8 cellular contexts compared by ENCODE assay signal in the genomic region with DNA sequence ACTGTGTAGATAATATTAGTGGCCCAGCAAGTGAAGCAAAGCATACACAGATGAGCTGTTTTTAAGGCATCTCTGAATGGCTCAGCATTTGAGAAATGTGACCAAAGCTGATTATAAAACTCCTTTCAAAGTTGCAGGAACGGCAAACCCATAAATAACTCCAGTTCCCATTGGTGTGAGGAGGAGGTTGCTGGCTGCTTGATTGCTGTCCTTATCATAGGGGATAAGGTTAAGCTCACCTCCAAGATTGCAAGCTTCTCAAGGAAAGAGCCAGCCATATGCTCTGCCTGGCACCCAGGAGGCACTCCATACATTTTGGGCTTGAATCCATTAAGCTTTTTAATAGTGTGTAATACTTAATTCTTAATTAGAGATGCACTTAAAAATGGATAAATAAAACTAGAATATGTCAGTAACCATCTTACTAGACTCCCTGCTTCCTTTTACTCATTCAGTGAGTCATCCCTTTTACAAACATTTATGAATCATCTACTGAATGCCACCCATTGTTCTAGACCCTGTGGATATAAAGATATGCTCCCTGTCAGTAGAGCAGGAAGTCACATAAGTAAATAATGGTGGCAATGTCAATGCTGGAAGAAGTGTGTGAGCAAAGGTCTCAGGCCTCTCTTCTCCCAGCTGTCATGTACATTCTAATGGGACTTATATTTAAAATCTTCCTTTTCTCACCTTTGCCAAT.
DNase-seq lines count a peak whose midpoint lies in the region; ATAC-seq, FAIRE-seq and TF ChIP-seq lines count a peak whose summit lies in the region.

No MANE protein-coding gene starts in this region.

- H4K20me1 ChIP-seq in K562 (replicated peaks; ENCODE audit: control insufficient read depth, insufficient read depth, low read length): no peaks in the 10 kb centered on the region

- H3K27me3 ChIP-seq in K562 (ENCODE audit: control insufficient read depth in 2 of 2, insufficient read depth in 2 of 2, low read length in 2 of 2) (no peaks in the 10 kb centered on the region), left lung (no peaks in the 10 kb centered on the region)

- no TSS peak for BruUV-seq in K562 (replicated peaks; lab: Mats Ljungman, UMichigan)

- H3K9ac ChIP-seq in K562 (ENCODE audit: insufficient read depth in 1 of 2, low read depth in 2 of 2, low read length in 2 of 2): peak overlapping the region in 1 of 2 experiments; percentile 47; a peak in 3 of 4 replicates

- H3K79me2 ChIP-seq in K562 (ENCODE audit: control insufficient read depth, insufficient read depth, low read length): no peaks in the 10 kb centered on the region; the same call in 1 of the 3 replicates

- in situ Hi-C loops in K562 (cut with MboI): no loop called here

- peak; percentile 77; the same call in 1 of the 2 replicates for TF ChIP-seq EP300 in K562 (IDR thresholded peaks at IDR 0.05; ENCODE audit: low read length)

- DNase-seq in CD1c-positive myeloid dendritic cell (ENCODE audit: extremely low spot score) (peak; percentile 42), H4 (ENCODE audit: low spot score) (peak; percentile 97), NCI-H460 (ENCODE audit: extremely low read depth, low read depth) (peak; percentile 89), K562 (ENCODE audit: extremely low read depth in 1 of 4, low spot score in 3 of 4) (peak; percentile 31 to 78 (median 52)), left lung (no peak), GM19238 (ENCODE audit: insufficient read length, low spot score) (no peak), NCI-H2227 (lab: John Stamatoyannopoulos, UW; ENCODE audit: unreplicated experiment) (no peak), cerebellar cortex (ENCODE audit: low spot score) (no peak)

- peak overlapping the region; percentile 67; the same call in 1 of the 2 replicates for H2AFZ ChIP-seq in K562 (ENCODE audit: low read depth, low read length)

- intact Hi-C loops in K562 (cut with micrococcal nuclease): no loop called here
- intact Hi-C loops in left lung (cut with DNase I): no loop called here

- no peaks in the 10 kb centered on the region for H3K36me3 ChIP-seq in K562 (ENCODE audit: control insufficient read depth, insufficient read depth, low read length)
- H3K36me3 ChIP-seq in left lung: no peaks in the 10 kb centered on the region

- H3K9me3 ChIP-seq in K562 (replicated peaks; ENCODE audit: control insufficient read depth, insufficient read depth, low read depth, low read length): no peaks in the 10 kb centered on the region
- no peaks in the 10 kb centered on the region for H3K9me3 ChIP-seq in left lung

- peak; percentile 83 for ATAC-seq in K562
- peak; percentile 80 for ATAC-seq in left lung

- H3K9me1 ChIP-seq in K562 (ENCODE audit: control insufficient read depth, insufficient read depth, low read length): no peaks in the 10 kb centered on the region

- CTCF ChIA-PET in K562 (lab: Yijun Ruan, JAX; ENCODE audit: low intra/inter-chr PET ratio): interaction anchor here (0.6 kb wide), 1 partner anchor 712 kb away, joined by 3 read pairs; no protein-coding TSS in a partner anchor

- TF ChIP-seq CTCF in K562 (IDR thresholded peaks at IDR 0.05 in 2 of 3, conservative IDR thresholded peaks at IDR 0.05 in 1 of 3; ENCODE audit: insufficient read depth in 2 of 3, low read depth in 1 of 3, low read length in 3 of 3) (no peak), left lung (IDR thresholded peaks at IDR 0.05) (no peak)

- whole genome bisulfite sequencing in K562 (ENCODE audit: insufficient coverage, low coverage, missing lambda C conversion rate): 0% methylated on average over 1 of the region's 1 CpG

- POLR2A ChIA-PET in K562 (lab: Yijun Ruan, JAX): interaction anchor here (0.9 to 1.2 kb wide), 2 partner anchors 13 to 29 kb away, joined by 4 read pairs; no protein-coding TSS in a partner anchor

- TF ChIP-seq RAD21 in K562 (CRISPR knock-in tag; conservative IDR thresholded peaks at IDR 0.05 in 1 of 2, IDR thresholded peaks at IDR 0.05 in 1 of 2): no peak

- H3K4me1 ChIP-seq in K562 (replicated peaks in 1 of 2; ENCODE audit: control insufficient read depth in 2 of 2, insufficient read depth in 2 of 2, low read length in 2 of 2) (peaks cover 0 to 57% of the 10 kb centered on the region in 2 experiments; a peak in 4 of 5 replicates), left lung (peaks cover 18 to 58% of the 10 kb centered on the region in 2 donors)

- TF ChIP-seq POLR2A in K562 (conservative IDR thresholded peaks at IDR 0.05): no peak

- H3K27ac ChIP-seq in K562 (ENCODE audit: extremely low read depth, low read depth, low read length) (peak overlapping the region; percentile 93), left lung (peak overlapping the region; percentile 65 to 76)

- H3K4me2 ChIP-seq in K562 (ENCODE audit: insufficient read depth, low read length): peak overlapping the region; percentile 66

- peak; percentile 93 for FAIRE-seq in K562 (lab: Jason Lieb, UNC)

- no peak overlapping the region for H3K4me3 ChIP-seq in K562
- H3K4me3 ChIP-seq in left lung: no peak overlapping the region

TF ChIP-seq in K562, 482 proteins besides CTCF, POLR2A, EP300 and RAD21 (continues in another document):
- TF ChIP-seq JUN (IDR thresholded peaks at IDR 0.05; ENCODE audit: borderline replicate concordance, low read depth, low read length): peak; percentile 86
- no peak for TF ChIP-seq JUN (CRISPR knock-in tag; IDR thresholded peaks at IDR 0.05; ENCODE audit: borderline replicate concordance)
- peak; percentile 58; the same call in 1 of the 2 replicates for TF ChIP-seq ATF7 (IDR thresholded peaks at IDR 0.05)
- TF ChIP-seq JUND (IDR thresholded peaks at IDR 0.05; ENCODE audit: borderline replicate concordance, low read depth, low read length): peak; percentile 91
- TF ChIP-seq JUND (tag; IDR thresholded peaks at IDR 0.05; ENCODE audit: borderline replicate concordance, low read depth, low read length): peak; percentile 95
- peak; percentile 53 for TF ChIP-seq ZNF589 (CRISPR knock-in tag; IDR thresholded peaks at IDR 0.05; ENCODE audit: low read depth)
- TF ChIP-seq MEIS2 (IDR thresholded peaks at IDR 0.05; ENCODE audit: partially characterized antibody): peak; percentile 95
- peak; percentile 50 for TF ChIP-seq BRD9 (IDR thresholded peaks at IDR 0.05; ENCODE audit: low read depth, partially characterized antibody)
- TF ChIP-seq GATAD2B (IDR thresholded peaks at IDR 0.05; ENCODE audit: borderline replicate concordance): 0 out of 2 replicates have a peak, but pooled peaks have one; percentile 14
- no peak for TF ChIP-seq ZNF165 (CRISPR knock-in tag; IDR thresholded peaks at IDR 0.05; ENCODE audit: borderline replicate concordance)
- no peak for TF ChIP-seq BRF1 (IDR thresholded peaks at IDR 0.05; ENCODE audit: borderline replicate concordance, extremely low read depth, insufficient read length)
- peak; percentile 58; the same call in 1 of the 2 replicates for TF ChIP-seq HDAC2 (IDR thresholded peaks at IDR 0.05)
- TF ChIP-seq FOXK1 (CRISPR knock-in tag; IDR thresholded peaks at IDR 0.05; ENCODE audit: borderline replicate concordance): no peak
- TF ChIP-seq CREBBP (IDR thresholded peaks at IDR 0.05; ENCODE audit: low read depth, low read length): no peak
- peak; percentile 94 for TF ChIP-seq SMARCC2 (IDR thresholded peaks at IDR 0.05; ENCODE audit: low read depth)
- peak; percentile 50 for TF ChIP-seq TAL1 (IDR thresholded peaks at IDR 0.05)
- TF ChIP-seq EP400 (IDR thresholded peaks at IDR 0.05): peak; percentile 34
- TF ChIP-seq PML (IDR thresholded peaks at IDR 0.05; ENCODE audit: low read length): peak; percentile 34; the same call in 1 of the 2 replicates
- TF ChIP-seq HDAC1 (IDR thresholded peaks at IDR 0.05): no peak
- TF ChIP-seq SMARCE1 (IDR thresholded peaks at IDR 0.05): peak; percentile 97
- 0 out of 2 replicates have a peak, but pooled peaks have one; percentile 6 for TF ChIP-seq FOXM1 (IDR thresholded peaks at IDR 0.05; ENCODE audit: low read depth)
- no peak for TF ChIP-seq FOXM1 (CRISPR knock-in tag; IDR thresholded peaks at IDR 0.05; ENCODE audit: low read depth)
- TF ChIP-seq, protein P1, sequence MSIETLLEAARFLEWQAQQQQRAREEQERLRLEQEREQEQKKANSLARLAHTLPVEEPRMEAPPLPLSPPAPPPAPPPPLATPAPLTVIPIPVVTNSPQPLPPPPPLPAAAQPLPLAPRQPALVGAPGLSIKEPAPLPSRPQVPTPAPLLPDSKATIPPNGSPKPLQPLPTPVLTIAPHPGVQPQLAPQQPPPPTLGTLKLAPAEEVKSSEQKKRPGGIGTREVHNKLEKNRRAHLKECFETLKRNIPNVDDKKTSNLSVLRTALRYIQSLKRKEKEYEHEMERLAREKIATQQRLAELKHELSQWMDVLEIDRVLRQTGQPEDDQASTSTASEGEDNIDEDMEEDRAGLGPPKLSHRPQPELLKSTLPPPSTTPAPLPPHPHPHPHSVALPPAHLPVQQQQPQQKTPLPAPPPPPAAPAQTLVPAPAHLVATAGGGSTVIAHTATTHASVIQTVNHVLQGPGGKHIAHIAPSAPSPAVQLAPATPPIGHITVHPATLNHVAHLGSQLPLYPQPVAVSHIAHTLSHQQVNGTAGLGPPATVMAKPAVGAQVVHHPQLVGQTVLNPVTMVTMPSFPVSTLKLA (conservative IDR thresholded peaks at IDR 0.05): peak in 1 of 2 experiments; percentile 29; a peak in 1 of 4 replicates
- TF ChIP-seq, protein P2, sequence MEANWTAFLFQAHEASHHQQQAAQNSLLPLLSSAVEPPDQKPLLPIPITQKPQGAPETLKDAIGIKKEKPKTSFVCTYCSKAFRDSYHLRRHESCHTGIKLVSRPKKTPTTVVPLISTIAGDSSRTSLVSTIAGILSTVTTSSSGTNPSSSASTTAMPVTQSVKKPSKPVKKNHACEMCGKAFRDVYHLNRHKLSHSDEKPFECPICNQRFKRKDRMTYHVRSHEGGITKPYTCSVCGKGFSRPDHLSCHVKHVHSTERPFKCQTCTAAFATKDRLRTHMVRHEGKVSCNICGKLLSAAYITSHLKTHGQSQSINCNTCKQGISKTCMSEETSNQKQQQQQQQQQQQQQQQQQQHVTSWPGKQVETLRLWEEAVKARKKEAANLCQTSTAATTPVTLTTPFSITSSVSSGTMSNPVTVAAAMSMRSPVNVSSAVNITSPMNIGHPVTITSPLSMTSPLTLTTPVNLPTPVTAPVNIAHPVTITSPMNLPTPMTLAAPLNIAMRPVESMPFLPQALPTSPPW (CRISPR knock-in tag; IDR thresholded peaks at IDR 0.05): 0 out of 2 replicates have a peak, but pooled peaks have one; percentile 24
- peak; percentile 99 for TF ChIP-seq FOSL1 (tag; conservative IDR thresholded peaks at IDR 0.05)
- peak; percentile 34; the same call in 1 of the 2 replicates for TF ChIP-seq NFIC (IDR thresholded peaks at IDR 0.05)
- 0 out of 2 replicates have a peak, but pooled peaks have one; percentile 28 for TF ChIP-seq GABPA (tag; conservative IDR thresholded peaks at IDR 0.05; ENCODE audit: low read depth)
- peak; percentile 41 to 45; a peak in 2 of 4 replicates for TF ChIP-seq FOXK2 (conservative IDR thresholded peaks at IDR 0.05 in 1 of 2, IDR thresholded peaks at IDR 0.05 in 1 of 2; ENCODE audit: low read depth in 2 of 2)
- peak; percentile 32; the same call in 1 of the 2 replicates for TF ChIP-seq CREM (IDR thresholded peaks at IDR 0.05; ENCODE audit: low read depth)

Comparison
In these comparisons a context has a peak if more than half of its experiments do, and no peak if none do; other contexts are left out.
1. DNase-seq: peak in CD1c-positive myeloid dendritic cell (single experiment), H4 (single experiment), NCI-H460 (single experiment) and K562 (4 of 4); none in left lung (0 of 2), GM19238 (single experiment), NCI-H2227 (single experiment) and cerebellar cortex (single experiment).